33 cellular contexts compared by ENCODE assay signal in the genomic region with DNA sequence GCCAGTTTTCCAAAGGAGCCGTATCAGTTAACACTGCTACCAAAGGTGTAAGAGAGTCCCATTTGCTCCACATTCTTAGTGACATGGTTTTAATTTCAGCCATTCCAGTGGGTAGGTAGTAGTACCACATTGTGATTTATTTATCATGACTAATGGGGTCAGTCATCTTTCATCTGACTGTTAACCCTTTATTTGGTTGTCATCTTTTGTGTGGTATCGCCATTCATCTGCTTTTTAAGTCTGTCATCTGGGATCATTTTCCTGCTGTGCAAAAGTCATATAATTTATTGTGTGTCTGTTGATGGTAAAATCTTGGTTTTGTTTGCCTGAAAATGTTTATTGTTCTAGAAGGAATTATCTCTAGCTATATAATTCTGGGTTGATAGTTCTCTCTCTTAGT.
DNase-seq lines count a peak whose midpoint lies in the region; ATAC-seq and TF ChIP-seq lines count a peak whose summit lies in the region.
"Had no signal": no experiment of that assay in that cellular context is flagged by ENCODE, and none has a peak within 500 bp of the region (broad histone marks: within the 10 kb centered on the region; RNA-seq: fewer than 3 reads in every experiment).

No MANE protein-coding gene starts in this region.

- H3K27ac Mint-ChIP-seq in nephron (peak overlapping the region; percentile 35 to 67 (median 58)), natural killer cell (no peak overlapping the region)
- H3K27ac Mint-ChIP-seq: activated CD8-positive, alpha-beta T cell treated with anti-CD3 and anti-CD28 coated beads, Interleukin-2, amount 10 ng/mL, durations not matched to agents 7 days and 5 days; activated naive CD8-positive, alpha-beta T cell; CD4-positive, alpha-beta memory T cell; memory B cell; neural progenitor cell had no signal

- intact Hi-C loops in transverse colon (cut with DNase I; ENCODE audit: low total_unique reads): no loop called here
- intact Hi-C loops in natural killer cell (cut with micrococcal nuclease): no loop called here

- H3K9me3 ChIP-seq in RWPE2 (ENCODE audit: severe bottlenecking) (no peaks in the 10 kb centered on the region), transverse colon (no peaks in the 10 kb centered on the region)
- H3K9me3 ChIP-seq: spleen, tibial artery had no signal

- in situ Hi-C loops in transverse colon (cut with MboI; ENCODE audit: low pct_ligation_motif_present in 1 of 4, low pct_unique_long_range_greater_than_20kb in 1 of 4, low sequenced_read_pairs in 3 of 4): no loop called here

- H3K27me3 ChIP-seq in RWPE2 (ENCODE audit: insufficient read depth, poor library complexity, severe bottlenecking) (no peaks in the 10 kb centered on the region), transverse colon (no peaks in the 10 kb centered on the region)
- H3K27me3 ChIP-seq: neural progenitor cell, spleen, tibial artery had no signal

- H3K4me3 ChIP-seq in RWPE2 (ENCODE audit: severe bottlenecking): no peak overlapping the region
- H3K4me3 ChIP-seq in transverse colon: no peak overlapping the region
- H3K4me3 ChIP-seq: neural progenitor cell, spleen, tibial artery had no signal

- no peaks in the 10 kb centered on the region for H3K27me3 Mint-ChIP-seq in nephron (ENCODE audit: low read depth)
- no peaks in the 10 kb centered on the region for H3K27me3 Mint-ChIP-seq in natural killer cell (ENCODE audit: low read depth in 2 of 2)
- H3K27me3 Mint-ChIP-seq: activated naive CD8-positive, alpha-beta T cell; B cell; CD4-positive, alpha-beta memory T cell; memory B cell had no signal

- TF ChIP-seq POLR2A in transverse colon (IDR thresholded peaks at IDR 0.05): no peak

- no peak overlapping the region for H3K4me3 Mint-ChIP-seq in nephron
- H3K4me3 Mint-ChIP-seq in natural killer cell: no peak overlapping the region
- H3K4me3 Mint-ChIP-seq: activated CD8-positive, alpha-beta T cell treated with anti-CD3 and anti-CD28 coated beads, Interleukin-2, amount 10 ng/mL, durations not matched to agents 7 days and 5 days; activated naive CD8-positive, alpha-beta T cell; B cell; CD4-positive, alpha-beta memory T cell; H9; memory B cell; neural progenitor cell had no signal

- no peak for TF ChIP-seq EP300 in transverse colon (IDR thresholded peaks at IDR 0.05; ENCODE audit: low read depth)

- WGBS in transverse colon (ENCODE audit: low coverage in 1 of 2), 2 donors: 84 to 85% methylated on average over 2 of the region's 2 CpGs

- DNase-seq in ELR (ENCODE audit: low read depth): peak; percentile 36
- peak; percentile 60 for DNase-seq in M059J (ENCODE audit: low read depth)
- no peak for DNase-seq in RWPE2 (ENCODE audit: low spot score)
- DNase-seq in transverse colon: no peak
- DNase-seq in natural killer cell: no peak
- no peak for DNase-seq in NCI-H226
- DNase-seq: ACHN; activated CD8-positive, alpha-beta T cell treated with anti-CD3 and anti-CD28 coated beads, Interleukin-2, amount 10 ng/mL, durations not matched to agents 7 days and 5 days; anterior cingulate cortex; CD4-positive, alpha-beta memory T cell; H9; hypothalamus; Kasumi-1; left cardiac atrium; NCI-H187 treated with DMSO at 0.1 percent for 48 hours; NCI-H2171; NCI-H524 treated with DMSO at 0.1 percent for 48 hours; posterior cingulate gyrus; right cardiac atrium; SIG-M5; spleen; stimulated activated CD4-positive, alpha-beta T cell treated with anti-CD3 and anti-CD28 coated beads, Interleukin-2, amount 100 ng/mL, for 24 hours; stimulated activated CD8-positive, alpha-beta memory T cell treated with anti-CD3 and anti-CD28 coated beads, Interleukin-4, amount 100 ng/mL, for 48 hours; SW 1271; T-helper 9 cell; tibial artery had no signal

- ATAC-seq in RWPE2 (ENCODE audit: low read depth) (peak; percentile 12; the same call in 1 of the 3 replicates), HG03457 (IDR thresholded peaks at IDR 0.05; ENCODE audit: unreplicated experiment) (no peak), natural killer cell (no peak)
- ATAC-seq: activated CD8-positive, alpha-beta T cell treated with anti-CD3 and anti-CD28 coated beads, Interleukin-2, amount 10 ng/mL, durations not matched to agents 7 days and 5 days; left cardiac atrium; right cardiac atrium had no signal

- H3K4me1 ChIP-seq in RWPE2 (ENCODE audit: insufficient read depth, poor library complexity, severe bottlenecking) (no peaks in the 10 kb centered on the region), transverse colon (peaks cover 0 to 17% (median 2%) of the 10 kb centered on the region in 4 donors)
- H3K4me1 ChIP-seq: neural progenitor cell had no signal

- H3K4me1 Mint-ChIP-seq in nephron (peaks cover 9% of the 10 kb centered on the region), natural killer cell (peaks cover 5 to 18% of the 10 kb centered on the region in 2 donors)
- H3K4me1 Mint-ChIP-seq: neural progenitor cell had no signal

- TF ChIP-seq CTCF in RWPE2 (IDR thresholded peaks at IDR 0.05; ENCODE audit: poor library complexity, severe bottlenecking) (no peak), nephron (IDR thresholded peaks at IDR 0.05; ENCODE audit: unreplicated experiment in 3 of 3) (no peak), transverse colon (IDR thresholded peaks at IDR 0.05) (no peak), natural killer cell (IDR thresholded peaks at IDR 0.05) (no peak)

- H3K36me3 ChIP-seq in RWPE2 (ENCODE audit: low read depth): peaks cover 7% of the 10 kb centered on the region; the same call in 1 of the 2 replicates
- no peaks in the 10 kb centered on the region for H3K36me3 ChIP-seq in transverse colon
- H3K36me3 ChIP-seq: neural progenitor cell, tibial artery had no signal

- H3K27ac ChIP-seq in RWPE2 (ENCODE audit: poor library complexity, severe bottlenecking): no peak overlapping the region
- H3K27ac ChIP-seq in transverse colon: no peak overlapping the region
- H3K27ac ChIP-seq: epithelial cell of prostate, neural progenitor cell, spleen, tibial artery had no signal

- H3K36me3 Mint-ChIP-seq in nephron (ENCODE audit: low read depth) (peaks cover 17% of the 10 kb centered on the region), natural killer cell (no peaks in the 10 kb centered on the region)

- H3K9me3 Mint-ChIP-seq in nephron (peaks cover 3% of the 10 kb centered on the region), natural killer cell (no peaks in the 10 kb centered on the region)
- H3K9me3 Mint-ChIP-seq: memory B cell had no signal

Comparison
In these comparisons a context has a peak if more than half of its experiments do, and no peak if none do; other contexts are left out.
1. DNase-seq: peak in ELR (single experiment) and M059J (single experiment); none in RWPE2 (single experiment), transverse colon (single experiment), natural killer cell (single experiment) and NCI-H226 (single experiment).
2. H3K27ac Mint-ChIP-seq: peak in nephron (3 of 3); none in natural killer cell (0 of 2).